ENCODE assay signal across 16 cellular contexts in the genomic region with DNA sequence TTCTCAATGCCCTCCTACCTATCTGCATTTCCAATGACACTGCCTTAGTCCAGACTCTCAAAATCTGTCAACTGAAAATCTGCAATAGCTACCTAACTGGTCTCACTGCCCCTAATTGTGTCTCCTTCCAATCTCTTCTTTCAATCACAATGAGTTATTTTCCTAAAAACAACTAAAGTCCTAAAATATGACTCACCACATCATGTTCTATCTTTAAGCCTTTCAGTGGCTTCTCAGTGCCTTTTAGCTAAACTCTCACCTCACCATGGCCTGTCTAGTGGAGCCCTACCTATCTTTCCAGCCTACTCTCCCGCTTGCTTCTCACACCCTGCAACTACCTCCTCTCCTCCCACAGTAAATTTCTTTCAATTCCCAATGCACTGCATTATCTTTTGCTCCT.
DNase-seq lines count a peak whose midpoint lies in the region; ATAC-seq and TF ChIP-seq lines count a peak whose summit lies in the region.
"Had no signal": no experiment of that assay in that cellular context is flagged by ENCODE, and none has a peak within 500 bp of the region (broad histone marks: within the 10 kb centered on the region; RNA-seq: fewer than 3 reads in every experiment).

No MANE protein-coding gene starts in this region.

- no peak overlapping the region for H4K91ac ChIP-seq in mesenchymal stem cell (ENCODE audit: low read length)

- intact Hi-C loops in body of pancreas (cut with DNase I) (no loop called here), breast epithelium (cut with DNase I; ENCODE audit: low total_unique reads) (no loop called here)

- H3K4me3 ChIP-seq in body of pancreas (no peak overlapping the region), mesenchymal stem cell (ENCODE audit: insufficient read depth in 1 of 2, low read depth in 1 of 2, low read length in 2 of 2) (no peak overlapping the region), breast epithelium (no peak overlapping the region)

- H2BK15ac ChIP-seq in mesenchymal stem cell (ENCODE audit: low read depth, poor library complexity, severe bottlenecking): no peak overlapping the region

- 94 to 100% methylated on average over 1 of the region's 1 CpG for WGBS in body of pancreas, 2 donors
- 42% methylated on average over 1 of the region's 1 CpG for WGBS in mesenchymal stem cell

- H3K27me3 ChIP-seq in body of pancreas: no peaks in the 10 kb centered on the region
- H3K27me3 ChIP-seq in mesenchymal stem cell (ENCODE audit: control insufficient read depth in 1 of 2, insufficient read depth in 1 of 2, low read length in 2 of 2): peaks cover 0 to 16% of the 10 kb centered on the region in 2 experiments
- peaks cover 0 to 4% of the 10 kb centered on the region in 2 donors for H3K27me3 ChIP-seq in breast epithelium

- peak overlapping the region in 3 of 4 donors; percentile 31 to 69 (median 51) for H3K27ac ChIP-seq in body of pancreas
- H3K27ac ChIP-seq in mesenchymal stem cell (ENCODE audit: low read length, poor library complexity, severe bottlenecking): peak overlapping the region; percentile 65
- H3K27ac ChIP-seq in temporal lobe (ENCODE audit: low read depth, low read length): peak overlapping the region; percentile 6
- no peak overlapping the region for H3K27ac ChIP-seq in breast epithelium

- H2AFZ ChIP-seq in mesenchymal stem cell (ENCODE audit: low read depth, low read length): no peak overlapping the region

- H3K18ac ChIP-seq in mesenchymal stem cell (ENCODE audit: low read depth in 1 of 2, low read length in 2 of 2): no peak overlapping the region

- peak; percentile 10 for DNase-seq in ACHN
- DNase-seq in body of pancreas: no peak
- no peak for DNase-seq in mesenchymal stem cell
- DNase-seq in activated naive CD4-positive, alpha-beta T cell treated with anti-CD3 and anti-CD28 coated beads, Interleukin-2, amount 50 U/mL, for 72 hours (ENCODE audit: low spot score in 2 of 2): no peak
- no peak for DNase-seq in HFFc6
- no peak for DNase-seq in breast epithelium (ENCODE audit: low spot score in 2 of 2)
- DNase-seq: 8988T; C1 segment of cervical spinal cord; CD4-positive, alpha-beta T cell; DMS153; DMS79 treated with DMSO at 0.1 percent for 48 hours; EL; GOT3; H9 had no signal

- H2BK5ac ChIP-seq in mesenchymal stem cell (ENCODE audit: low read depth, low read length, poor library complexity, severe bottlenecking): no peak overlapping the region

- no peaks in the 10 kb centered on the region for H3K9me3 Mint-ChIP-seq in activated naive CD4-positive, alpha-beta T cell treated with anti-CD3 and anti-CD28 coated beads, Interleukin-2, amount 50 U/mL, for 72 hours
- no peaks in the 10 kb centered on the region for H3K9me3 Mint-ChIP-seq in HFFc6
- H3K9me3 Mint-ChIP-seq: CD4-positive, alpha-beta T cell; H9 had no signal

- no peak overlapping the region for H3K4me2 ChIP-seq in mesenchymal stem cell (ENCODE audit: low read length, poor library complexity, severe bottlenecking)

- ATAC-seq in body of pancreas: no peak
- no peak for ATAC-seq in activated naive CD4-positive, alpha-beta T cell treated with anti-CD3 and anti-CD28 coated beads, Interleukin-2, amount 50 U/mL, for 72 hours

- H3K36me3 ChIP-seq in body of pancreas (replicated peaks in 1 of 2; ENCODE audit: insufficient read depth in 1 of 2, low read depth in 2 of 2) (no peaks in the 10 kb centered on the region), mesenchymal stem cell (ENCODE audit: control insufficient read depth in 1 of 2, insufficient read depth in 2 of 2, low read depth in 1 of 2, low read length in 2 of 2) (no peaks in the 10 kb centered on the region), breast epithelium (no peaks in the 10 kb centered on the region)

- H3K4me3 Mint-ChIP-seq in HFFc6: no peak overlapping the region
- H3K4me3 Mint-ChIP-seq: B cell; CD4-positive, alpha-beta T cell; H9 had no signal

- H3K14ac ChIP-seq in mesenchymal stem cell (ENCODE audit: low read length in 2 of 2): no peak overlapping the region

- peaks cover 38% of the 10 kb centered on the region for H3K4me1 ChIP-seq in body of pancreas
- H3K4me1 ChIP-seq in mesenchymal stem cell (ENCODE audit: control insufficient read depth, insufficient read depth, low read depth, low read length): peaks cover 9% of the 10 kb centered on the region
- no peaks in the 10 kb centered on the region for H3K4me1 ChIP-seq in breast epithelium

- H3K9me3 ChIP-seq in body of pancreas (no peaks in the 10 kb centered on the region), mesenchymal stem cell (ENCODE audit: control insufficient read depth, low read length) (peaks cover 5% of the 10 kb centered on the region), breast epithelium (no peaks in the 10 kb centered on the region)

- H3K4ac ChIP-seq in mesenchymal stem cell (ENCODE audit: low read depth in 1 of 2, low read length in 2 of 2): no peak overlapping the region

- H3K36me3 Mint-ChIP-seq in activated naive CD4-positive, alpha-beta T cell treated with anti-CD3 and anti-CD28 coated beads, Interleukin-2, amount 50 U/mL, for 72 hours: no peaks in the 10 kb centered on the region
- H3K36me3 Mint-ChIP-seq in HFFc6 (ENCODE audit: low read depth): no peaks in the 10 kb centered on the region

- no peaks in the 10 kb centered on the region for H3K79me1 ChIP-seq in mesenchymal stem cell (replicated peaks; ENCODE audit: low read length, poor library complexity, severe bottlenecking)

- no peak overlapping the region for H3K9ac ChIP-seq in mesenchymal stem cell (ENCODE audit: low read length)

- in situ Hi-C loops in ACHN (cut with HindIII; ENCODE audit: low pct_ligation_motif_present, low pct_unique_long_range_greater_than_20kb, low sequenced_read_pairs): no loop called here

- H3K4me1 Mint-ChIP-seq in HFFc6 (ENCODE audit: low read depth): no peaks in the 10 kb centered on the region
- H3K4me1 Mint-ChIP-seq: B cell, H9 had no signal

- TF ChIP-seq CTCF in body of pancreas (IDR thresholded peaks at IDR 0.05): no peak
- TF ChIP-seq CTCF in HFFc6 (IDR thresholded peaks at IDR 0.05): no peak
- TF ChIP-seq CTCF in breast epithelium (IDR thresholded peaks at IDR 0.05): no peak

- TF ChIP-seq POLR2A in body of pancreas (IDR thresholded peaks at IDR 0.05) (no peak), breast epithelium (IDR thresholded peaks at IDR 0.05) (no peak)

- no peak overlapping the region for H2BK12ac ChIP-seq in mesenchymal stem cell (ENCODE audit: low read length in 2 of 2)

- H2BK120ac ChIP-seq in mesenchymal stem cell (ENCODE audit: low read depth, low read length): no peak overlapping the region

- H2AK5ac ChIP-seq in mesenchymal stem cell (ENCODE audit: low read length, severe bottlenecking): no peak overlapping the region

- no peak overlapping the region for H3K27ac Mint-ChIP-seq in activated naive CD4-positive, alpha-beta T cell treated with anti-CD3 and anti-CD28 coated beads, Interleukin-2, amount 50 U/mL, for 72 hours
- no peak overlapping the region for H3K27ac Mint-ChIP-seq in HFFc6
- H3K27ac Mint-ChIP-seq: B cell; CD4-positive, alpha-beta T cell; H9 had no signal

- no peak overlapping the region for H4K8ac ChIP-seq in mesenchymal stem cell (ENCODE audit: low read length)

- no peaks in the 10 kb centered on the region; the same call in 1 of the 2 replicates for H3K27me3 Mint-ChIP-seq in HFFc6 (ENCODE audit: insufficient read depth)

- no peak overlapping the region for H3K23ac ChIP-seq in mesenchymal stem cell (ENCODE audit: low read length in 2 of 2)

Comparison
In these comparisons a context has a peak if more than half of its experiments do, and no peak if none do; other contexts are left out.
1. H3K27ac ChIP-seq: peak in body of pancreas (3 of 4), mesenchymal stem cell (single experiment) and temporal lobe (single experiment); none in breast epithelium (0 of 2).